Comparison of ENCODE assay signal across 11 cellular contexts in genomic region chr3:131714585-131715220, GRCh38.
DNase-seq lines count a peak whose midpoint lies in the region; ATAC-seq and TF ChIP-seq lines count a peak whose summit lies in the region.
"Had no signal": no experiment of that assay in that cellular context is flagged by ENCODE, and none has a peak within 500 bp of the region (broad histone marks: within the 10 kb centered on the region; RNA-seq: fewer than 3 reads in every experiment).

No MANE protein-coding gene starts in this region.

- TF ChIP-seq CTCF in GM12865 (IDR thresholded peaks at IDR 0.05; ENCODE audit: insufficient read depth, low read depth, low read length, missing control alignments), result no peak

- no peak overlapping the region; the same call in 1 of the 2 replicates for H3K4me3 ChIP-seq in GM12865 (ENCODE audit: low read depth, low read length)

- peak; percentile 91 for DNase-seq in GM12865 (ENCODE audit: low read depth)
- no peak for DNase-seq in HuH-7.5 (ENCODE audit: low spot score)
- DNase-seq in MV-4-11 (lab: John Stamatoyannopoulos, UW), result no peak
- no peak for DNase-seq in putamen (ENCODE audit: low spot score)
- no peak for DNase-seq in NCI-H1694 treated with DMSO at 0.1 percent for 48 hours (lab: John Stamatoyannopoulos, UW)
- DNase-seq: effector CD8-positive, alpha-beta T cell; mesenchymal stem cell; NCI-H1694 had no signal

- ATAC-seq in GM19043 (IDR thresholded peaks at IDR 0.05; ENCODE audit: low read depth, unreplicated experiment), result peak; percentile 87
- ATAC-seq in HG02588 (IDR thresholded peaks at IDR 0.05; ENCODE audit: unreplicated experiment), result peak; percentile 94
- ATAC-seq in HG03354 (IDR thresholded peaks at IDR 0.05; ENCODE audit: poor library complexity, severe bottlenecking, unreplicated experiment), result peak; percentile 78
